8 cellular contexts compared by ENCODE assay signal in the genomic region with DNA sequence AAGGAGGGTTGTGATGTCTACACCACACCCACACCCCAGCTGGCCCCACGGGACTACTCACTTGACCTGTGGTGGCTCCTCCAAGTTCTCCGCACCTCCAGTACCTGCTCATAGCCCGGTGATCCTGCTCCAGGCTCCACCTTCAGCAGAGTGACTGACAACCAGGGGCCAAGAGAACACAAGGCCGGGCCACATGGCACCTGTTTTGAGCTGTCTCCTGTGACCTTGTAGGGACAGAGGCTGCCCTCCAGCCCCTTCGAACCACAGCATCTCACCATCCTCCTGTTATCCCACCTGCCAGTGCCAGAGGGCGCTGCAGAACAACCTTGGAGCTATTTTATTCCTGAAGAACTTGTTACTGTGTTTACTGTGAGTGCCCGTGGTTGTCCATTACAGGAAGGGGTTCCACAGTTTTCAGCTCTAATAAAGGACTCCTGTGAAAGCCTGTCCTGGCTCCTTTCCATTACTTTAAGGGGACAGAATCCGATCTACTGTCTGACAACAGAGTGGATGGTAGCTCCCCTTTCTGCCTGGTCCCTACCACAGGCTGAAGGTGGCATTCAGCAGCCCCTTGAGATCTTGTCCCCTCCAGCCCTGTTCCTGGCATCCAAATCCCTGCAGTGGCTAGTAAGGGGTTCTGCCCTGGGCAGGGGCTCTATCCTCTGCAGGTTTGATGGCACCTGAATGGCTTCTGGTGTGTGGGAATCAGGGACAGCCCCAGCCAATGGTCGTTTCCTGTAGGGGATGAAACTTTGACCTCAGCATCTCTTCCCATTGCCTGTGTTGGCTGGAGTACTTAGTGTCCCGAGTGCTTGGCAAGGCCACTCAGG. TPM values are rescaled to one million over a fixed set of nuclear protein-coding genes. Genes with fewer than 3 reads are reported as not detected.
DNase-seq lines count a peak whose midpoint lies in the region; ATAC-seq and TF ChIP-seq lines count a peak whose summit lies in the region.

No MANE protein-coding gene starts in this region.

- H3K36me3 Mint-ChIP-seq in glutamatergic neuron (ENCODE audit: unreplicated experiment): no peaks in the 10 kb centered on the region

- no peak for ATAC-seq in GM18867 (IDR thresholded peaks at IDR 0.05; ENCODE audit: unreplicated experiment)

- DNase-seq in EL (peak; percentile 47), MV-4-11 (lab: John Stamatoyannopoulos, UW) (peak; percentile 29), glutamatergic neuron (peak; percentile 77), posterior cingulate gyrus (peak in 7 of 10 donors; percentile 67 to 94 (median 69))
- DNase-seq in activated CD4-positive, alpha-beta T cell treated with anti-CD3 and anti-CD28 coated beads, Interleukin-2, amount 50 U/mL, for 1 hour: peak; percentile 6
- no peak for DNase-seq in stimulated activated naive CD4-positive, alpha-beta T cell treated with Interleukin-2 at 50 U/mL for 16 hours (lab: John Stamatoyannopoulos, UW)

- no peaks in the 10 kb centered on the region for H3K9me3 Mint-ChIP-seq in glutamatergic neuron (ENCODE audit: unreplicated experiment)

- H3K27ac ChIP-seq in 22Rv1: no peak overlapping the region

- intact Hi-C loops in posterior cingulate gyrus (cut with DNase I): loop anchor here (2.0 kb wide), 1 partner anchor 58 kb away; no protein-coding TSS in a partner anchor

- H3K4me1 Mint-ChIP-seq in glutamatergic neuron (ENCODE audit: low read depth, unreplicated experiment): no peaks in the 10 kb centered on the region

- no peak overlapping the region for H3K4me3 Mint-ChIP-seq in glutamatergic neuron (ENCODE audit: unreplicated experiment)

- no peak overlapping the region for H3K27ac Mint-ChIP-seq in glutamatergic neuron (ENCODE audit: unreplicated experiment)

- TF ChIP-seq CTCF in 22Rv1 (IDR thresholded peaks at IDR 0.05) (peak; percentile 83), glutamatergic neuron (IDR thresholded peaks at IDR 0.05; ENCODE audit: partially characterized antibody, unreplicated experiment) (peak; percentile 85)

- H3K27me3 Mint-ChIP-seq in glutamatergic neuron (ENCODE audit: unreplicated experiment): peaks cover 12% of the 10 kb centered on the region

RNA-seq across cellular contexts. Expression of a gene that starts 50.8 kb away (rescaled TPM):
- total RNA-seq in glutamatergic neuron (ENCODE audit: unreplicated experiment): not detected
